In genomic region chr13:19791953-19792537, GRCh38 we compare ENCODE assay signal across 18 cellular contexts. TPM values are rescaled to one million over a fixed set of nuclear protein-coding genes. Genes with fewer than 3 reads are reported as not detected.
A peak's percentile ranks its signal among the peaks of the same experiment; 100 is the strongest.
DNase-seq lines count a peak whose midpoint lies in the region; FAIRE-seq and TF ChIP-seq lines count a peak whose summit lies in the region.
"Had no signal": no experiment of that assay in that cellular context is flagged by ENCODE, and none has a peak within 500 bp of the region (broad histone marks: within the 10 kb centered on the region; RNA-seq: fewer than 3 reads in every experiment).

No MANE protein-coding gene starts in this region.

- no peak overlapping the region for H4K8ac ChIP-seq in H1 (ENCODE audit: extremely low read depth, insufficient read depth, low read length)

- no peaks in the 10 kb centered on the region for H3K79me1 ChIP-seq in H1 (ENCODE audit: low read depth, low read length)

- no peak overlapping the region for H3K4me3 ChIP-seq in BLaER1 treated with 17β-estradiol and CSF1 and Interleukin-3, amounts not matched to agents 10 nM and 100 nM
- H3K4me3 ChIP-seq in HAP-1 (no peak overlapping the region), H1 (ENCODE audit: extremely low read depth in 1 of 4, insufficient read depth in 2 of 4, low read depth in 3 of 4, low read length in 4 of 4) (no peak overlapping the region)

- H3K4ac ChIP-seq in H1 (replicated peaks; ENCODE audit: insufficient read length, low read depth, low read length), result no peak overlapping the region

- no peaks in the 10 kb centered on the region for H3K9me3 Mint-ChIP-seq in mesothelial cell of epicardium
- H3K9me3 Mint-ChIP-seq: CD4-positive, CD25-positive, alpha-beta regulatory T cell had no signal

- peak overlapping the region in 8 of 11 experiments; percentile 4 to 95 (median 92); a peak in 14 of 22 replicates for H3K27ac ChIP-seq in BLaER1 treated with 17β-estradiol and CSF1 and Interleukin-3, amounts not matched to agents 10 nM and 100 nM
- H3K27ac ChIP-seq in H1 (ENCODE audit: low read depth, low read length), result no peak overlapping the region

- peak overlapping the region in 4 of 11 experiments; percentile 1 to 86 (median 84); a peak in 4 of 22 replicates for H3K4me2 ChIP-seq in BLaER1 treated with 17β-estradiol and CSF1 and Interleukin-3, amounts not matched to agents 10 nM and 100 nM
- no peak overlapping the region; a peak in 2 of 4 replicates for H3K4me2 ChIP-seq in H1 (ENCODE audit: insufficient read depth in 1 of 2, low read depth in 2 of 2, low read length in 2 of 2)

- H3K9me3 ChIP-seq in BLaER1 treated with 17β-estradiol and CSF1 and Interleukin-3, amounts not matched to agents 10 nM and 100 nM (replicated peaks in 1 of 11), result peaks cover 0 to 4% (median 0%) of the 10 kb centered on the region in 11 experiments; a peak in 1 of 22 replicates
- H3K9me3 ChIP-seq in HAP-1 (no peaks in the 10 kb centered on the region), H1 (ENCODE audit: insufficient read depth in 2 of 2, low read depth in 1 of 2, low read length in 1 of 2) (no peaks in the 10 kb centered on the region)

- H4K5ac ChIP-seq in H1 (ENCODE audit: insufficient read length, low read depth, low read length), result no peak overlapping the region

- H3K18ac ChIP-seq in H1 (ENCODE audit: extremely low read depth, low read length), result no peak overlapping the region

- no peaks in the 10 kb centered on the region for H3K27me3 ChIP-seq in BLaER1 treated with 17β-estradiol and CSF1 and Interleukin-3, amounts not matched to agents 10 nM and 100 nM
- H3K27me3 ChIP-seq in HAP-1 (ENCODE audit: low read depth) (no peaks in the 10 kb centered on the region), H1 (replicated peaks in 1 of 4; ENCODE audit: control insufficient read depth in 3 of 4, extremely low read depth in 1 of 4, insufficient read depth in 3 of 4, low read length in 3 of 4) (no peaks in the 10 kb centered on the region)

- H4K91ac ChIP-seq in H1 (replicated peaks; ENCODE audit: insufficient read length, low read length), result no peak overlapping the region

- H2AFZ ChIP-seq in H1 (ENCODE audit: low read length), result no peak overlapping the region

- H3K56ac ChIP-seq in H1 (replicated peaks; ENCODE audit: insufficient read length, low read depth, low read length), result no peak overlapping the region

- 0 out of 2 replicates have a peak overlapping the region, but pooled peaks have one; percentile 53 for H2AK5ac ChIP-seq in H1 (ENCODE audit: low read depth, low read length)

- no peak overlapping the region for H2BK20ac ChIP-seq in H1 (ENCODE audit: low read length)

- POLR2A ChIA-PET in H1 (lab: Charles Lee; ENCODE audit: partially characterized antibody), result interaction anchor here (0.7 to 2.0 kb wide), 5 partner anchors 9 to 72 kb away, joined by 3 to 18 read pairs (median 3); partner anchors contain the start of genes PSPC1 and ZMYM5

- peaks cover 4% of the 10 kb centered on the region for H3K36me3 Mint-ChIP-seq in mesothelial cell of epicardium
- H3K36me3 Mint-ChIP-seq: CD4-positive, CD25-positive, alpha-beta regulatory T cell had no signal

- no peaks in the 10 kb centered on the region for H4K20me1 ChIP-seq in BLaER1 treated with 17β-estradiol and CSF1 and Interleukin-3, amounts not matched to agents 10 nM and 100 nM
- H4K20me1 ChIP-seq in H1 (replicated peaks in 1 of 2; ENCODE audit: control insufficient read depth in 1 of 2, insufficient read depth in 2 of 2, low read length in 2 of 2), result no peaks in the 10 kb centered on the region

- CTCF ChIA-PET in H1 (lab: Charles Lee; ENCODE audit: partially characterized antibody), result interaction anchor here (0.8 to 3.9 kb wide), 4 partner anchors 9 to 74 kb away, joined by 3 to 11 read pairs (median 3); partner anchors contain the start of gene PSPC1

- no peak overlapping the region for H2BK15ac ChIP-seq in H1 (ENCODE audit: low read length)

- in situ Hi-C loops in HAP-1 (cut with MboI; ENCODE audit: low sequenced_read_pairs), result no loop called here
- in situ Hi-C loops in GM13977 (cut with MboI; ENCODE audit: low pct_unique_long_range_greater_than_20kb, low sequenced_read_pairs, unreplicated experiment), result no loop called here

- no peak for TF ChIP-seq EP300 in H1 (IDR thresholded peaks at IDR 0.05; ENCODE audit: borderline replicate concordance in 1 of 2, low read depth in 2 of 2, low read length in 2 of 2)

- H3K36me3 ChIP-seq in BLaER1 treated with 17β-estradiol and CSF1 and Interleukin-3, amounts not matched to agents 10 nM and 100 nM, result peaks cover 0 to 2% (median 0%) of the 10 kb centered on the region in 11 experiments; a peak in 3 of 22 replicates
- H3K36me3 ChIP-seq in HAP-1 (replicated peaks), result no peaks in the 10 kb centered on the region
- no peaks in the 10 kb centered on the region for H3K36me3 ChIP-seq in H1 (ENCODE audit: control insufficient read depth in 2 of 4, insufficient read depth in 4 of 4, low read length in 3 of 4)

- H2BK5ac ChIP-seq in H1 (ENCODE audit: low read depth, low read length), result no peak overlapping the region

- H3K23me2 ChIP-seq in H1 (ENCODE audit: low read depth, low read length), result no peaks in the 10 kb centered on the region

- no peak overlapping the region for H3K14ac ChIP-seq in H1 (ENCODE audit: insufficient read length)

- 59% methylated on average over 6 of the region's 7 CpGs; no CpG with 5 or more reads in 1 of the 2 experiments for WGBS in H1 (ENCODE audit: extremely low coverage in 1 of 2, insufficient coverage in 1 of 2, insufficient read length in 1 of 2, insufficient replicate concordance in 2 of 2, low coverage in 1 of 2, low lambda C conversion rate in 2 of 2, missing lambda C conversion rate in 1 of 2), 2 experiments

- H3K27ac Mint-ChIP-seq in mesothelial cell of epicardium, result peak overlapping the region; percentile 72
- H3K27ac Mint-ChIP-seq: CD4-positive, CD25-positive, alpha-beta regulatory T cell had no signal

- no peak overlapping the region for H3K9ac ChIP-seq in BLaER1 treated with 17β-estradiol and CSF1 and Interleukin-3, amounts not matched to agents 10 nM and 100 nM
- H3K9ac ChIP-seq in H1 (replicated peaks in 1 of 4; ENCODE audit: extremely low read depth in 1 of 4, low read depth in 3 of 4, low read length in 3 of 4), result no peak overlapping the region

- H3K27me3 Mint-ChIP-seq in mesothelial cell of epicardium (ENCODE audit: low read depth), result no peaks in the 10 kb centered on the region
- H3K27me3 Mint-ChIP-seq: CD4-positive, CD25-positive, alpha-beta regulatory T cell had no signal

- H3K79me2 ChIP-seq in H1 (ENCODE audit: control insufficient read depth in 1 of 2, insufficient read depth in 2 of 2, low read length in 2 of 2), result no peaks in the 10 kb centered on the region

- TF ChIP-seq RAD21 in H1 (IDR thresholded peaks at IDR 0.05 in 1 of 2, conservative IDR thresholded peaks at IDR 0.05 in 1 of 2; ENCODE audit: low read depth in 2 of 2, low read length in 2 of 2), result no peak

- H3K4me1 Mint-ChIP-seq in mesothelial cell of epicardium, result peaks cover 13% of the 10 kb centered on the region

- TF ChIP-seq CTCF in H1 (IDR thresholded peaks at IDR 0.05; ENCODE audit: control extremely low read depth in 1 of 3, insufficient read depth in 1 of 3, low read depth in 1 of 3, low read length in 3 of 3) (no peak), mesothelial cell of epicardium (IDR thresholded peaks at IDR 0.05; ENCODE audit: unreplicated experiment) (no peak), GM13977 (IDR thresholded peaks at IDR 0.05; ENCODE audit: extremely low read depth, insufficient read depth, missing control alignments) (no peak)

- no peak for FAIRE-seq in H1 (lab: Jason Lieb, UNC)
- FAIRE-seq: HTR-8/SVneo had no signal

- DNase-seq in HAP-1 (ENCODE audit: low spot score in 2 of 2), result peak; percentile 18 to 36
- no peak for DNase-seq in H1 (ENCODE audit: low read depth in 1 of 2, low spot score in 2 of 2)
- DNase-seq in mesothelial cell of epicardium (ENCODE audit: low spot score in 2 of 2, unreplicated experiment in 2 of 2), result no peak
- no peak for DNase-seq in GM13977 (ENCODE audit: low spot score)
- no peak for DNase-seq in RKO (ENCODE audit: low spot score)
- no peak for DNase-seq in DMS153 treated with DMSO at 0.1 percent for 48 hours (lab: John Stamatoyannopoulos, UW; ENCODE audit: unreplicated experiment)
- DNase-seq in NCI-H2029 treated with DMSO at 0.1 percent for 48 hours (lab: John Stamatoyannopoulos, UW), result no peak
- DNase-seq: 8988T; CD4-positive, CD25-positive, alpha-beta regulatory T cell; COR-L47; DMS153; HCEC 1CT; NCI-H1105 treated with DMSO at 0.1 percent for 48 hours; NCI-H1694; NCI-H510A; NCI-H774 had no signal

- H3K4me1 ChIP-seq in BLaER1 treated with 17β-estradiol and CSF1 and Interleukin-3, amounts not matched to agents 10 nM and 100 nM, result peaks cover 26 to 60% (median 38%) of the 10 kb centered on the region in 10 experiments
- no peaks in the 10 kb centered on the region; the same call in 1 of the 2 replicates for H3K4me1 ChIP-seq in HAP-1
- H3K4me1 ChIP-seq in H1 (replicated peaks in 1 of 4; ENCODE audit: control insufficient read depth in 3 of 4, insufficient read depth in 4 of 4, low read length in 3 of 4), result peaks cover 0 to 5% (median 1%) of the 10 kb centered on the region in 4 experiments; a peak in 3 of 7 replicates

- TF ChIP-seq POLR2A in H1 (IDR thresholded peaks at IDR 0.05; ENCODE audit: control extremely low read depth in 1 of 2, low read depth in 2 of 2, low read length in 2 of 2), result no peak

- no peak overlapping the region for H3K23ac ChIP-seq in H1 (ENCODE audit: insufficient read length)

- H3K4me3 Mint-ChIP-seq in mesothelial cell of epicardium, result no peak overlapping the region

- H2BK120ac ChIP-seq in H1 (replicated peaks; ENCODE audit: low read depth, low read length), result no peak overlapping the region

- no peak overlapping the region for H2BK12ac ChIP-seq in H1 (ENCODE audit: low read depth, low read length)

TF ChIP-seq in H1, 55 proteins besides CTCF, POLR2A, EP300 and RAD21:
- TF ChIP-seq ASH2L (IDR thresholded peaks at IDR 0.05; ENCODE audit: low read length), result no peak
- TF ChIP-seq KDM1A (IDR thresholded peaks at IDR 0.05; ENCODE audit: borderline replicate concordance, low read length), result peak; percentile 65; the same call in 1 of the 2 replicates
- no peak for TF ChIP-seq BCL11A (IDR thresholded peaks at IDR 0.05; ENCODE audit: low read depth in 2 of 2, low read length in 2 of 2)
- TF ChIP-seq RXRA (IDR thresholded peaks at IDR 0.05; ENCODE audit: insufficient read depth, low read depth, low read length), result no peak
- TF ChIP-seq MAFK (IDR thresholded peaks at IDR 0.05; ENCODE audit: low read depth, low read length), result no peak
TF ChIP-seq in H1: peak in this region for 1.

RNA-seq across cellular contexts. Expression of gene PSPC1, which starts 9.3 kb away (rescaled TPM):
- total RNA-seq in H1 (2021; fragmentation: NEBNext Ultra II Directional; extraction: Animal tissue kit (Norgen Biotek cat#: 25700)), result 97.4 and 98.2 TPM in 2 replicates
- polyA plus RNA-seq in H1 (2011; rRNA removed), result 46.8 and 53.4 TPM in 2 replicates
- polyA plus RNA-seq in H1 (2011; cell fraction: cytosol; rRNA removed), result 60.1 TPM
- polyA plus RNA-seq in H1 (2011; cell fraction: nucleus; rRNA removed), result 64.5 TPM
- 53.3 to 94.7 TPM (median 77.4 TPM) in 4 replicates for polyA plus RNA-seq in H1 (2012, experiment 1 of 2)
- polyA plus RNA-seq in H1 (2012, experiment 2 of 2), result 7.6 TPM
- 75.1 TPM for polyA plus RNA-seq in H1 (2013, experiment 1 of 2)
- polyA plus RNA-seq in H1 (2013, experiment 2 of 2), result 77.4 TPM
- polyA minus RNA-seq in H1 (2011; rRNA and poly(A)+ RNA removed), result 90.5 and 95.5 TPM in 2 replicates
- 40.8 TPM for polyA minus RNA-seq in H1 (2011; cell fraction: cytosol; rRNA and poly(A)+ RNA removed)
- polyA minus RNA-seq in H1 (2011; cell fraction: nucleus; rRNA and poly(A)+ RNA removed), result 172 TPM
- total RNA-seq in mesothelial cell of epicardium, result 85.1 to 86.7 TPM (median 85.8 TPM) in 3 replicates

Comparison
In these comparisons a context has a peak if more than half of its experiments do, and no peak if none do; other contexts are left out.
1. DNase-seq: peak in HAP-1 (2 of 2); none in H1 (0 of 2), mesothelial cell of epicardium (0 of 2), GM13977 (single experiment), RKO (single experiment), DMS153 treated with DMSO at 0.1 percent for 48 hours (single experiment) and NCI-H2029 treated with DMSO at 0.1 percent for 48 hours (single experiment).